Comparison of ENCODE assay signal across 19 cellular contexts in genomic region chr14:62206456-62206855, GRCh38.
DNase-seq lines count a peak whose midpoint lies in the region; ATAC-seq, FAIRE-seq and TF ChIP-seq lines count a peak whose summit lies in the region.
"Had no signal": no experiment of that assay in that cellular context is flagged by ENCODE, and none has a peak within 500 bp of the region (broad histone marks: within the 10 kb centered on the region; RNA-seq: fewer than 3 reads in every experiment).

No MANE protein-coding gene starts in this region.

- no peak overlapping the region for H3K27ac Mint-ChIP-seq in stimulated activated naive CD8-positive, alpha-beta T cell treated with anti-CD3 and anti-CD28 coated beads, Interleukin-15, amount 100 ng/mL, for 72 hours
- H3K27ac Mint-ChIP-seq in activated naive CD8-positive, alpha-beta T cell treated with anti-CD3 and anti-CD28 coated beads for 36 hours = no peak overlapping the region
- H3K27ac Mint-ChIP-seq: CD8-positive, alpha-beta T cell had no signal

- CTCF ChIA-PET in PC-3 (lab: Charles Lee) = no interaction called here

- H3K4me2 ChIP-seq in PC-3 (ENCODE audit: low read length) = no peak overlapping the region
- H3K4me2 ChIP-seq: BLaER1 had no signal

- H3F3A ChIP-seq in PC-3 (ENCODE audit: low read length, unreplicated experiment) = no peaks in the 10 kb centered on the region

- FAIRE-seq in bronchial epithelial cell (lab: Jason Lieb, UNC) = no peak
- FAIRE-seq: GM12891, H1 had no signal

- no peak overlapping the region for H3K9ac ChIP-seq in PC-3 (ENCODE audit: low read length)
- H3K9ac ChIP-seq: BLaER1 had no signal

- POLR2A ChIA-PET in PC-3 (lab: Charles Lee; ENCODE audit: unreplicated experiment) = no interaction called here

- no peaks in the 10 kb centered on the region for H3K36me3 ChIP-seq in PC-3 (ENCODE audit: low read depth, low read length)
- H3K36me3 ChIP-seq in bronchial epithelial cell (ENCODE audit: control insufficient read depth, insufficient read depth, low read length) = no peaks in the 10 kb centered on the region
- H3K36me3 ChIP-seq: BLaER1 had no signal

- no peak overlapping the region for H2AFZ ChIP-seq in PC-3 (ENCODE audit: low read length)

- peaks cover 10% of the 10 kb centered on the region for H3K4me1 ChIP-seq in PC-3 (ENCODE audit: insufficient read depth, low read length)
- H3K4me1 ChIP-seq: BLaER1 had no signal

- intact Hi-C loops in PC-3 (cut with micrococcal nuclease) = no loop called here

- no peaks in the 10 kb centered on the region for H3K9me3 ChIP-seq in PC-3 (ENCODE audit: low read length)

- H3K27me3 ChIP-seq in PC-3 (ENCODE audit: low read length) = no peaks in the 10 kb centered on the region
- no peaks in the 10 kb centered on the region for H3K27me3 ChIP-seq in bronchial epithelial cell (ENCODE audit: control insufficient read depth, insufficient read depth, low read length)
- H3K27me3 ChIP-seq: BLaER1 had no signal

- no peaks in the 10 kb centered on the region for H4K20me1 ChIP-seq in PC-3 (ENCODE audit: low read length)
- H4K20me1 ChIP-seq: BLaER1 had no signal

- no peak overlapping the region for H3K27ac ChIP-seq in PC-3 (ENCODE audit: low read length)
- H3K27ac ChIP-seq: BLaER1 had no signal

- in situ Hi-C loops in KBM-7 (cut with MboI; ENCODE audit: low pct_unique_long_range_greater_than_20kb, low sequenced_read_pairs) = no loop called here

- no peak overlapping the region for H3K4me3 Mint-ChIP-seq in stimulated activated naive CD8-positive, alpha-beta T cell treated with anti-CD3 and anti-CD28 coated beads, Interleukin-15, amount 100 ng/mL, for 72 hours
- H3K4me3 Mint-ChIP-seq in activated naive CD8-positive, alpha-beta T cell treated with anti-CD3 and anti-CD28 coated beads for 36 hours = no peak overlapping the region
- H3K4me3 Mint-ChIP-seq: CD8-positive, alpha-beta T cell; IgD-negative memory B cell had no signal

- DNase-seq in EL = peak; percentile 52
- peak; percentile 6 for DNase-seq in PC-3
- DNase-seq in bronchial epithelial cell (ENCODE audit: low read depth) = peak; percentile 30
- peak; percentile 39 to 55 for DNase-seq in foreskin fibroblast
- DNase-seq in stimulated activated naive CD8-positive, alpha-beta T cell treated with anti-CD3 and anti-CD28 coated beads, Interleukin-15, amount 100 ng/mL, for 72 hours = no peak
- no peak for DNase-seq in KBM-7
- DNase-seq in putamen (ENCODE audit: low spot score) = no peak
- DNase-seq in activated naive CD8-positive, alpha-beta T cell treated with anti-CD3 and anti-CD28 coated beads for 36 hours = no peak
- DNase-seq: CD8-positive, alpha-beta T cell; DMS79; GDM1; MV-4-11; NCI-H1417; NCI-H2029 treated with DMSO at 0.1 percent for 48 hours; NCI-H82 had no signal

- no peaks in the 10 kb centered on the region for H3K36me3 Mint-ChIP-seq in activated naive CD8-positive, alpha-beta T cell treated with anti-CD3 and anti-CD28 coated beads for 36 hours
- H3K36me3 Mint-ChIP-seq: CD8-positive, alpha-beta T cell; IgD-negative memory B cell had no signal

- no peaks in the 10 kb centered on the region for H3K79me2 ChIP-seq in PC-3 (ENCODE audit: low read length)

- BruUV-seq in PC-3 (replicated peaks; lab: Mats Ljungman, UMichigan) = no TSS peak

- no peaks in the 10 kb centered on the region for H3K4me1 Mint-ChIP-seq in stimulated activated naive CD8-positive, alpha-beta T cell treated with anti-CD3 and anti-CD28 coated beads, Interleukin-15, amount 100 ng/mL, for 72 hours
- H3K4me1 Mint-ChIP-seq in activated naive CD8-positive, alpha-beta T cell treated with anti-CD3 and anti-CD28 coated beads for 36 hours = no peaks in the 10 kb centered on the region
- H3K4me1 Mint-ChIP-seq: IgD-negative memory B cell had no signal

- peaks cover 9 to 11% of the 10 kb centered on the region in 2 donors for H3K9me3 Mint-ChIP-seq in stimulated activated naive CD8-positive, alpha-beta T cell treated with anti-CD3 and anti-CD28 coated beads, Interleukin-15, amount 100 ng/mL, for 72 hours
- peaks cover 5% of the 10 kb centered on the region for H3K9me3 Mint-ChIP-seq in activated naive CD8-positive, alpha-beta T cell treated with anti-CD3 and anti-CD28 coated beads for 36 hours

- peaks cover 14% of the 10 kb centered on the region for H3K27me3 Mint-ChIP-seq in stimulated activated naive CD8-positive, alpha-beta T cell treated with anti-CD3 and anti-CD28 coated beads, Interleukin-15, amount 100 ng/mL, for 72 hours
- peaks cover 32% of the 10 kb centered on the region for H3K27me3 Mint-ChIP-seq in activated naive CD8-positive, alpha-beta T cell treated with anti-CD3 and anti-CD28 coated beads for 36 hours

- H3K9me2 ChIP-seq in PC-3 (replicated peaks; ENCODE audit: low read length) = no peaks in the 10 kb centered on the region

- TF ChIP-seq CTCF in PC-3 (conservative IDR thresholded peaks at IDR 0.05; ENCODE audit: low read depth, low read length) (no peak), bronchial epithelial cell (IDR thresholded peaks at IDR 0.05; ENCODE audit: insufficient read depth, low read length, severe bottlenecking) (no peak), foreskin fibroblast (IDR thresholded peaks at IDR 0.05; ENCODE audit: low read depth, low read length) (no peak)

- H3K4me3 ChIP-seq in PC-3 (ENCODE audit: low read length) (no peak overlapping the region), bronchial epithelial cell (ENCODE audit: low read depth, low read length) (no peak overlapping the region), foreskin fibroblast (ENCODE audit: low read depth in 1 of 2, low read length in 2 of 2) (no peak overlapping the region)
- H3K4me3 ChIP-seq: BLaER1 had no signal

- ATAC-seq in PC-3 = no peak
- ATAC-seq in stimulated activated naive CD8-positive, alpha-beta T cell treated with anti-CD3 and anti-CD28 coated beads, Interleukin-15, amount 100 ng/mL, for 72 hours = no peak
- ATAC-seq: CD8-positive, alpha-beta T cell had no signal

Comparison
In these comparisons a context has a peak if more than half of its experiments do, and no peak if none do; other contexts are left out.
1. DNase-seq: peak in EL (single experiment), PC-3 (single experiment), bronchial epithelial cell (single experiment) and foreskin fibroblast (2 of 2); none in stimulated activated naive CD8-positive, alpha-beta T cell treated with anti-CD3 and anti-CD28 coated beads, Interleukin-15, amount 100 ng/mL, for 72 hours (0 of 2), KBM-7 (single experiment), putamen (single experiment) and activated naive CD8-positive, alpha-beta T cell treated with anti-CD3 and anti-CD28 coated beads for 36 hours (single experiment).